In genomic region chr14:59009967-59010366, GRCh38 we compare ENCODE assay signal across 24 cellular contexts.
DNase-seq lines count a peak whose midpoint lies in the region; ATAC-seq, FAIRE-seq and TF ChIP-seq lines count a peak whose summit lies in the region.
"Had no signal": no experiment of that assay in that cellular context is flagged by ENCODE, and none has a peak within 500 bp of the region (broad histone marks: within the 10 kb centered on the region; RNA-seq: fewer than 3 reads in every experiment).

No MANE protein-coding gene starts in this region.

- TF ChIP-seq CTCF in HepG2 (CRISPR knock-in tag; IDR thresholded peaks at IDR 0.05) (no peak; the same call in 1 of the 2 replicates), right lobe of liver (IDR thresholded peaks at IDR 0.05) (no peak), IMR-90 (conservative IDR thresholded peaks at IDR 0.05; ENCODE audit: low read depth, low read length) (no peak), H9 (conservative IDR thresholded peaks at IDR 0.05) (no peak), GM13977 (IDR thresholded peaks at IDR 0.05; ENCODE audit: extremely low read depth, insufficient read depth, missing control alignments) (no peak)

- H4K8ac ChIP-seq in IMR-90 (ENCODE audit: low read depth in 2 of 2, low read length in 2 of 2) (no peak overlapping the region), mesenchymal stem cell (ENCODE audit: low read length) (no peak overlapping the region), trophoblast cell (ENCODE audit: low read depth, low read length) (no peak overlapping the region), H9 (replicated peaks; ENCODE audit: insufficient read length, low read depth, low read length) (no peak overlapping the region)

- no peaks in the 10 kb centered on the region for H3K27me3 Mint-ChIP-seq in H9 (ENCODE audit: low read depth)

- POLR2A ChIA-PET in HepG2 (lab: Yijun Ruan, JAX) (no interaction called here), IMR-90 (lab: Charles Lee; ENCODE audit: unreplicated experiment) (no interaction called here)

- no peak overlapping the region for H3T11ph ChIP-seq in H9 (ENCODE audit: low read length)

- H2BK120ac ChIP-seq in IMR-90 (ENCODE audit: low read depth, low read length) (no peak overlapping the region), mesenchymal stem cell (ENCODE audit: low read depth, low read length) (no peak overlapping the region), trophoblast cell (ENCODE audit: insufficient read depth, low read length, poor library complexity) (peak overlapping the region; percentile 15), H9 (ENCODE audit: low read depth, low read length, poor library complexity, severe bottlenecking) (no peak overlapping the region)

- H4K5ac ChIP-seq in IMR-90 (ENCODE audit: low read depth, low read length) (no peak overlapping the region), H9 (ENCODE audit: insufficient read length, low read depth, low read length) (no peak overlapping the region)

- H3K18ac ChIP-seq in IMR-90 (ENCODE audit: low read depth, low read length) (no peak overlapping the region), mesenchymal stem cell (ENCODE audit: low read depth in 1 of 2, low read length in 2 of 2) (no peak overlapping the region), trophoblast cell (ENCODE audit: low read length) (no peak overlapping the region), H9 (ENCODE audit: insufficient read length, low read depth, low read length) (no peak overlapping the region)

- H4K12ac ChIP-seq in trophoblast cell (ENCODE audit: low read depth, low read length): no peak overlapping the region

- TF ChIP-seq POLR2A in HepG2 (IDR thresholded peaks at IDR 0.05; ENCODE audit: insufficient read depth in 1 of 2, low read depth in 2 of 2, low read length in 2 of 2): no peak
- TF ChIP-seq POLR2A in right lobe of liver (IDR thresholded peaks at IDR 0.05): no peak
- TF ChIP-seq POLR2A in IMR-90 (IDR thresholded peaks at IDR 0.05; ENCODE audit: low read depth, low read length): no peak

- FAIRE-seq in HepG2 (lab: Jason Lieb, UNC): no peak
- FAIRE-seq: A549, D721Med, G401.6, GM12891, GM18507 had no signal

- H4K91ac ChIP-seq in IMR-90 (ENCODE audit: insufficient read depth, low read depth, low read length) (no peak overlapping the region), mesenchymal stem cell (ENCODE audit: low read length) (peak overlapping the region; percentile 64), trophoblast cell (ENCODE audit: low read depth, low read length) (no peak overlapping the region), H9 (ENCODE audit: insufficient read length, low read depth, low read length) (no peak overlapping the region)

- no peak overlapping the region for H3K4me3 Mint-ChIP-seq in H9
- H3K4me3 Mint-ChIP-seq: B cell; CD4-positive, alpha-beta T cell; CD8-positive, alpha-beta T cell had no signal

- H2BK5ac ChIP-seq in IMR-90 (ENCODE audit: low read depth, low read length, poor library complexity, severe bottlenecking) (no peak overlapping the region), mesenchymal stem cell (ENCODE audit: low read depth, low read length, poor library complexity, severe bottlenecking) (no peak overlapping the region), trophoblast cell (ENCODE audit: low read depth, low read length, poor library complexity) (no peak overlapping the region), H9 (ENCODE audit: insufficient read length, low read length) (no peak overlapping the region)

- ATAC-seq in HepG2: peak; percentile 99
- no peak for ATAC-seq in right lobe of liver
- ATAC-seq in IMR-90 (ENCODE audit: low read depth): no peak
- ATAC-seq: A549; CD8-positive, alpha-beta T cell had no signal

- H2BK12ac ChIP-seq in mesenchymal stem cell (ENCODE audit: low read length in 2 of 2) (peak overlapping the region in 1 of 2 experiments; percentile 59), trophoblast cell (ENCODE audit: low read length) (no peak overlapping the region), H9 (ENCODE audit: insufficient read length, low read depth, low read length) (no peak overlapping the region)

- peaks cover 5 to 6% of the 10 kb centered on the region in 2 experiments; a peak in 3 of 5 replicates for H3K9me3 Mint-ChIP-seq in H9

- H3K36me3 ChIP-seq in HepG2 (replicated peaks in 1 of 2; ENCODE audit: control insufficient read depth in 1 of 2, insufficient read depth in 2 of 2, low read length in 2 of 2) (no peaks in the 10 kb centered on the region), right lobe of liver (no peaks in the 10 kb centered on the region), IMR-90 (ENCODE audit: control insufficient read depth, insufficient read depth, low read length) (no peaks in the 10 kb centered on the region), mesenchymal stem cell (ENCODE audit: control insufficient read depth in 1 of 2, insufficient read depth in 2 of 2, low read depth in 1 of 2, low read length in 2 of 2) (no peaks in the 10 kb centered on the region), trophoblast cell (ENCODE audit: control insufficient read depth in 1 of 2, insufficient read depth in 2 of 2, low read length in 2 of 2) (peaks cover 0 to 2% of the 10 kb centered on the region in 2 experiments)
- H3K36me3 ChIP-seq: BLaER1 treated with 17β-estradiol and CSF1 and Interleukin-3, amounts not matched to agents 10 nM and 100 nM had no signal

- H2BK20ac ChIP-seq in IMR-90 (ENCODE audit: low read depth, low read length) (no peak overlapping the region), H9 (ENCODE audit: low read depth, low read length, poor library complexity, severe bottlenecking) (no peak overlapping the region)

- DNase-seq in HepG2 (ENCODE audit: low spot score): peak; percentile 87
- DNase-seq in right lobe of liver: no peak
- DNase-seq in IMR-90: no peak
- no peak for DNase-seq in mesenchymal stem cell
- no peak for DNase-seq in trophoblast cell
- no peak for DNase-seq in H9
- no peak for DNase-seq in posterior vena cava (ENCODE audit: low spot score)
- DNase-seq in GM13977 (ENCODE audit: low spot score): no peak
- DNase-seq: AML-193; Caco-2; Calu3; CD4-positive, alpha-beta T cell; CD8-positive, alpha-beta T cell; DMS79 treated with DMSO at 0.1 percent for 48 hours; GF-D8 had no signal

- H3K79me1 ChIP-seq in IMR-90 (ENCODE audit: low read depth in 1 of 2, low read length in 2 of 2) (no peaks in the 10 kb centered on the region), mesenchymal stem cell (replicated peaks; ENCODE audit: low read length, poor library complexity, severe bottlenecking) (no peaks in the 10 kb centered on the region), trophoblast cell (ENCODE audit: low read length) (no peaks in the 10 kb centered on the region), H9 (ENCODE audit: insufficient read depth, low read depth, low read length, poor library complexity, severe bottlenecking) (no peaks in the 10 kb centered on the region)

- no peak overlapping the region for H2AK5ac ChIP-seq in IMR-90 (ENCODE audit: low read depth, low read length)
- H2AK5ac ChIP-seq in mesenchymal stem cell (ENCODE audit: low read length, severe bottlenecking): no peak overlapping the region
- H2AK5ac ChIP-seq in trophoblast cell (ENCODE audit: low read length): peak overlapping the region; percentile 64
- no peak overlapping the region for H2AK5ac ChIP-seq in H9 (ENCODE audit: insufficient read length, low read length)

- H3K4me1 ChIP-seq in HepG2 (ENCODE audit: insufficient read depth, low read length) (peaks cover 37% of the 10 kb centered on the region), right lobe of liver (no peaks in the 10 kb centered on the region), IMR-90 (ENCODE audit: control insufficient read depth, insufficient read depth, low read length) (no peaks in the 10 kb centered on the region), mesenchymal stem cell (ENCODE audit: control insufficient read depth, insufficient read depth, low read depth, low read length) (no peaks in the 10 kb centered on the region), trophoblast cell (ENCODE audit: control insufficient read depth in 1 of 2, insufficient read depth in 2 of 2, low read length in 2 of 2) (no peaks in the 10 kb centered on the region), H9 (ENCODE audit: insufficient read depth, low read length) (no peaks in the 10 kb centered on the region)
- H3K4me1 ChIP-seq: A549; BLaER1 treated with 17β-estradiol and CSF1 and Interleukin-3, amounts not matched to agents 10 nM and 100 nM; Caco-2 had no signal

- TF ChIP-seq EP300 in HepG2 (IDR thresholded peaks at IDR 0.05; ENCODE audit: low read depth in 2 of 2, low read length in 2 of 2): peak; percentile 21 to 70; a peak in 2 of 4 replicates
- TF ChIP-seq EP300 in HepG2 (CRISPR knock-in tag; IDR thresholded peaks at IDR 0.05; ENCODE audit: borderline replicate concordance): 0 out of 2 replicates have a peak, but pooled peaks have one; percentile 51

- BruUV-seq in HepG2 (replicated peaks; lab: Mats Ljungman, UMichigan) (no TSS peak), IMR-90 (replicated peaks; lab: Mats Ljungman, UMichigan) (no TSS peak)

- H3K23ac ChIP-seq in IMR-90 (ENCODE audit: low read depth, low read length) (no peak overlapping the region), mesenchymal stem cell (ENCODE audit: low read length in 2 of 2) (no peak overlapping the region), trophoblast cell (ENCODE audit: low read length) (no peak overlapping the region), H9 (ENCODE audit: insufficient read length, low read depth, low read length) (no peak overlapping the region)

- H3K4ac ChIP-seq in IMR-90 (ENCODE audit: low read depth, low read length): no peak overlapping the region
- no peak overlapping the region for H3K4ac ChIP-seq in mesenchymal stem cell (ENCODE audit: low read depth in 1 of 2, low read length in 2 of 2)
- no peak overlapping the region for H3K4ac ChIP-seq in trophoblast cell (ENCODE audit: low read depth, low read length)
- H3K4ac ChIP-seq in H9 (ENCODE audit: low read depth, low read length): no peak overlapping the region

- peak overlapping the region; percentile 12 for H3K27ac ChIP-seq in HepG2 (ENCODE audit: extremely low read length, insufficient read depth, low read length)
- H3K27ac ChIP-seq in right lobe of liver: no peak overlapping the region
- no peak overlapping the region for H3K27ac ChIP-seq in IMR-90 (ENCODE audit: insufficient read depth, low read length)
- no peak overlapping the region for H3K27ac ChIP-seq in mesenchymal stem cell (ENCODE audit: low read length, poor library complexity, severe bottlenecking)
- H3K27ac ChIP-seq in trophoblast cell (ENCODE audit: low read depth, low read length): no peak overlapping the region
- no peak overlapping the region for H3K27ac ChIP-seq in H9 (ENCODE audit: insufficient read length, low read depth, low read length)
- H3K27ac ChIP-seq: 22Rv1; A549; BLaER1 treated with 17β-estradiol and CSF1 and Interleukin-3, amounts not matched to agents 10 nM and 100 nM; C4-2B had no signal

- CTCF ChIA-PET in HepG2 (lab: Yijun Ruan, JAX; ENCODE audit: low intra/inter-chr PET ratio, low total read pairs): no interaction called here
- CTCF ChIA-PET in IMR-90 (lab: Yijun Ruan, JAX): interaction anchor here (2.5 kb wide), 1 partner anchor 10 kb away, joined by 9 read pairs; no protein-coding TSS in a partner anchor

- 0 out of 2 replicates have a peak overlapping the region, but pooled peaks have one; percentile 13 for H3K56ac ChIP-seq in IMR-90 (ENCODE audit: extremely low read depth, insufficient read depth, low read length)
- no peak overlapping the region for H3K56ac ChIP-seq in H9 (ENCODE audit: insufficient read length, low read depth, low read length)

- no peak overlapping the region for H3K9ac ChIP-seq in HepG2 (ENCODE audit: insufficient read depth, low read depth, low read length)
- no peak overlapping the region for H3K9ac ChIP-seq in IMR-90 (ENCODE audit: low read depth, low read length)
- no peak overlapping the region for H3K9ac ChIP-seq in mesenchymal stem cell (ENCODE audit: low read length)
- H3K9ac ChIP-seq in trophoblast cell (ENCODE audit: low read length): no peak overlapping the region
- no peak overlapping the region for H3K9ac ChIP-seq in H9 (ENCODE audit: extremely low read depth, insufficient read length, low read length)
- H3K9ac ChIP-seq: BLaER1 treated with 17β-estradiol and CSF1 and Interleukin-3, amounts not matched to agents 10 nM and 100 nM had no signal

- no peak for TF ChIP-seq RAD21 in HepG2 (CRISPR knock-in tag; IDR thresholded peaks at IDR 0.05)
- TF ChIP-seq RAD21 in IMR-90 (IDR thresholded peaks at IDR 0.05; ENCODE audit: low read length): no peak

- H3K4me2 ChIP-seq in HepG2 (ENCODE audit: low read depth, low read length) (peak overlapping the region; percentile 54), IMR-90 (ENCODE audit: low read depth, low read length) (no peak overlapping the region), mesenchymal stem cell (ENCODE audit: low read length, poor library complexity, severe bottlenecking) (no peak overlapping the region), trophoblast cell (ENCODE audit: low read length) (no peak overlapping the region), H9 (ENCODE audit: insufficient read depth, insufficient read length, low read length) (no peak overlapping the region)
- H3K4me2 ChIP-seq: A549; BLaER1 treated with 17β-estradiol and CSF1 and Interleukin-3, amounts not matched to agents 10 nM and 100 nM had no signal

- 0 out of 2 replicates have a peak, but pooled peaks cover under 1% of the 10 kb centered on the region for H3K9me1 ChIP-seq in IMR-90 (ENCODE audit: insufficient read depth, low read length)

- H2BK15ac ChIP-seq in IMR-90 (ENCODE audit: low read depth, low read length) (no peak overlapping the region), mesenchymal stem cell (ENCODE audit: low read depth, poor library complexity, severe bottlenecking) (no peak overlapping the region), H9 (ENCODE audit: low read depth, low read length) (no peak overlapping the region)

- H2AFZ ChIP-seq in HepG2 (ENCODE audit: low read length) (no peak overlapping the region), IMR-90 (replicated peaks; ENCODE audit: low read length, poor library complexity) (peak overlapping the region; percentile 59), mesenchymal stem cell (ENCODE audit: low read depth, low read length) (no peak overlapping the region), trophoblast cell (ENCODE audit: insufficient read depth, low read length, poor library complexity) (no peak overlapping the region), H9 (ENCODE audit: low read length) (no peak overlapping the region)

- intact Hi-C loops in HepG2 (cut with micrococcal nuclease; ENCODE audit: unreplicated experiment): no loop called here
- intact Hi-C loops in right lobe of liver (cut with DNase I): no loop called here
- intact Hi-C loops in IMR-90 (cut with micrococcal nuclease): no loop called here
- intact Hi-C loops in posterior vena cava (cut with DNase I): no loop called here

- no peaks in the 10 kb centered on the region for H3K27me3 ChIP-seq in HepG2 (ENCODE audit: control insufficient read depth in 1 of 2, insufficient read depth in 2 of 2, low read length in 2 of 2)
- no peaks in the 10 kb centered on the region for H3K27me3 ChIP-seq in right lobe of liver
- H3K27me3 ChIP-seq in IMR-90 (ENCODE audit: control insufficient read depth, insufficient read depth, low read length): no peaks in the 10 kb centered on the region
- H3K27me3 ChIP-seq in mesenchymal stem cell (ENCODE audit: control insufficient read depth in 1 of 2, insufficient read depth in 1 of 2, low read length in 2 of 2): no peaks in the 10 kb centered on the region
- H3K27me3 ChIP-seq in trophoblast cell (ENCODE audit: insufficient read depth, low read length): no peaks in the 10 kb centered on the region
- H3K27me3 ChIP-seq in H9 (ENCODE audit: insufficient read depth, low read length): no peaks in the 10 kb centered on the region
- H3K27me3 ChIP-seq: BLaER1 treated with 17β-estradiol and CSF1 and Interleukin-3, amounts not matched to agents 10 nM and 100 nM had no signal

- no peaks in the 10 kb centered on the region for H3K79me2 ChIP-seq in HepG2 (ENCODE audit: insufficient read depth, low read length)
- no peaks in the 10 kb centered on the region for H3K79me2 ChIP-seq in trophoblast cell (ENCODE audit: control insufficient read depth, insufficient read depth, low read length, poor library complexity)
- H3K79me2 ChIP-seq in H9 (ENCODE audit: insufficient read depth, low read length): no peaks in the 10 kb centered on the region

- no peak overlapping the region; a peak in 1 of 7 replicates for H3K27ac Mint-ChIP-seq in H9
- H3K27ac Mint-ChIP-seq: B cell; CD4-positive, alpha-beta T cell; CD8-positive, alpha-beta T cell had no signal

- H3K23me2 ChIP-seq in H9 (ENCODE audit: insufficient read length, low read depth, low read length, poor library complexity, severe bottlenecking): no peaks in the 10 kb centered on the region

- in situ Hi-C loops in HepG2 (cut with HindIII; ENCODE audit: extremely low pct_ligation_motif_present, low pct_unique_long_range_greater_than_20kb): no loop called here
- in situ Hi-C loops in IMR-90 (cut with MboI; ENCODE audit: low sequenced_read_pairs): no loop called here
- in situ Hi-C loops in GM13977 (cut with MboI; ENCODE audit: low pct_unique_long_range_greater_than_20kb, low sequenced_read_pairs, unreplicated experiment): no loop called here

- H4K20me1 ChIP-seq in HepG2 (ENCODE audit: insufficient read depth, low read length): no peaks in the 10 kb centered on the region
- no peaks in the 10 kb centered on the region for H4K20me1 ChIP-seq in IMR-90 (ENCODE audit: insufficient read depth, low read length)
- no peaks in the 10 kb centered on the region for H4K20me1 ChIP-seq in H9 (ENCODE audit: control insufficient read depth, insufficient read depth, insufficient read length)
- H4K20me1 ChIP-seq: BLaER1 treated with 17β-estradiol and CSF1 and Interleukin-3, amounts not matched to agents 10 nM and 100 nM had no signal

- H2AK9ac ChIP-seq in IMR-90 (replicated peaks; ENCODE audit: low read depth, low read length, poor library complexity): no peak overlapping the region

- H3K9me3 ChIP-seq in HepG2 (ENCODE audit: low read length) (peaks cover 17% of the 10 kb centered on the region), right lobe of liver (no peaks in the 10 kb centered on the region), IMR-90 (ENCODE audit: control insufficient read depth, insufficient read depth, low read length) (peaks cover 9% of the 10 kb centered on the region), mesenchymal stem cell (ENCODE audit: control insufficient read depth, low read length) (peaks cover 17% of the 10 kb centered on the region), trophoblast cell (ENCODE audit: insufficient read depth, low read depth, low read length) (peaks cover 3% of the 10 kb centered on the region), H9 (ENCODE audit: control insufficient read depth, low read depth, low read length) (no peaks in the 10 kb centered on the region)
- H3K9me3 ChIP-seq: A549, Caco-2 had no signal

- no peaks in the 10 kb centered on the region for H3K4me1 Mint-ChIP-seq in H9
- H3K4me1 Mint-ChIP-seq: B cell had no signal

- dilution Hi-C loops in IMR-90 (cut with HindIII; ENCODE audit: low sequenced_read_pairs, unreplicated experiment): no loop called here

- 0 out of 6 replicates have a peak overlapping the region, but pooled peaks of 1 of the 3 experiments have one; percentile 5 for H3K4me3 ChIP-seq in HepG2 (replicated peaks in 1 of 3; ENCODE audit: insufficient read depth in 1 of 3, low read depth in 2 of 3, low read length in 3 of 3)
- no peak overlapping the region for H3K4me3 ChIP-seq in right lobe of liver
- no peak overlapping the region for H3K4me3 ChIP-seq in IMR-90 (ENCODE audit: insufficient read depth, low read depth, low read length)
- no peak overlapping the region for H3K4me3 ChIP-seq in mesenchymal stem cell (ENCODE audit: insufficient read depth in 1 of 2, low read depth in 1 of 2, low read length in 2 of 2)
- H3K4me3 ChIP-seq in trophoblast cell (ENCODE audit: low read depth, low read length): no peak overlapping the region
- H3K4me3 ChIP-seq: A549; BLaER1 treated with 17β-estradiol and CSF1 and Interleukin-3, amounts not matched to agents 10 nM and 100 nM had no signal

- H3K14ac ChIP-seq in IMR-90 (replicated peaks; ENCODE audit: low read depth, low read length): no peak overlapping the region
- no peak overlapping the region for H3K14ac ChIP-seq in mesenchymal stem cell (ENCODE audit: low read length in 2 of 2)
- H3K14ac ChIP-seq in trophoblast cell (ENCODE audit: low read length): no peak overlapping the region
- no peak overlapping the region for H3K14ac ChIP-seq in H9 (ENCODE audit: insufficient read depth, low read length)

- H3K36me3 Mint-ChIP-seq in H9 (ENCODE audit: insufficient read depth in 1 of 3, low read depth in 3 of 3): no peaks in the 10 kb centered on the region
- H3K36me3 Mint-ChIP-seq: CD8-positive, alpha-beta T cell had no signal
